24 cellular contexts compared by ENCODE assay signal in genomic region chr7:130598056-130598455, GRCh38.
"Had no signal": no experiment of that assay in that cellular context is flagged by ENCODE, and none has a peak within 500 bp of the region (broad histone marks: within the 10 kb centered on the region; RNA-seq: fewer than 3 reads in every experiment).

No MANE protein-coding gene starts in this region.

- DNase-seq: activated CD4-positive, alpha-beta T cell treated with anti-CD3 and anti-CD28 coated beads for 4 hours; activated CD4-positive, alpha-beta T cell treated with anti-CD3 and anti-CD28 coated beads, Interleukin-2, amount 50 U/mL, for 48 hours; activated CD8-positive, alpha-beta memory T cell treated with anti-CD3 and anti-CD28 coated beads for 24 hours; activated effector memory CD4-positive, alpha-beta T cell treated with Interleukin-2 at 50 U/mL for 16 hours; activated naive CD4-positive, alpha-beta T cell treated with Interleukin-2 at 50 U/mL for 16 hours; dorsolateral prefrontal cortex; effector memory CD4-positive, alpha-beta T cell; head of caudate nucleus; hippocampal formation; left cardiac atrium; left ventricle myocardium superior; mucosa of descending colon; stimulated activated CD4-positive, alpha-beta T cell treated with anti-CD3 and anti-CD28 coated beads, Interleukin-1b, Interleukin-23, amount 100 ng/mL, for 48 hours; stimulated activated CD4-positive, alpha-beta T cell treated with anti-CD3 and anti-CD28 coated beads, Interleukin-4, amount 100 ng/mL, for 4 hours; stimulated activated CD8-positive, alpha-beta memory T cell treated with anti-CD3 and anti-CD28 coated beads, Interleukin-4, amount 100 ng/mL, for 48 hours; stimulated activated naive CD8-positive, alpha-beta T cell treated with anti-CD3 and anti-CD28 coated beads, Interleukin-15, amount 100 ng/mL, for 72 hours; thyroid gland; upper lobe of left lung had no signal

- H3K4me3 ChIP-seq: ascending aorta, coronary artery, dorsolateral prefrontal cortex, mucosa of descending colon, right atrium auricular region, smooth muscle cell, thyroid gland, upper lobe of left lung had no signal

- FAIRE-seq: keratinocyte, TTC549 had no signal
